2 cellular contexts compared by ENCODE assay signal in the genomic region with DNA sequence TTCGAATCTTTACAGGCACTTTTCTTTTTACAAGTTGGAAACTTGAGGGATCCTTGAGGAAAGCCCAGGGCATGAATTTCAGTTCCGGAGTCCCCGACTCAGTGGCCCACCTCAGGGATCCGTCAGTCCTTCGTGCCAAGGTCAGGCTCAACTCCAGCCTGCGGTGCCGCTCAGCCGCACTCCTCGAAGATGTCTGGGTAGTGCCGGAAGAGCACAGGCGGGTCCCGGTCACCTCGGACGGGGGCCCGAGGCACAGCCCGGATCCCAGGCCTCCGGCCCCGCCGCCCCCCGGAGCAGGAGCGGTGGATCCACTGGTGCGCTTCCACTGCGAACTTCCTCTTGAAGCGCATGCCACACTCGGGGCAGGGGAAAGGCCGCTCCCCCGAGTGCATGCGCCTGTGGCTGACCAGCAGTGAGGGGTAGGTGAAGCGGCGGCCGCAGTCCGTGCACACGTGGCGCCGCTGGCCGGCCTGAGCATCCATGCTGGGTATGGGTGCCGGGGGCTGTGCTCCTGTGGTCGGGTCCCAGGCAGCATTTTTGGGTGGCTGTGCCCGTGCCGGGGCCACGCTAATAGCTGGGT.
TF ChIP-seq lines count a peak whose summit lies in the region.

No MANE protein-coding gene starts in this region.

TF ChIP-seq in HEK293T, 16 proteins besides CTCF, POLR2A, EP300 and RAD21:
- TF ChIP-seq SP1 (IDR thresholded peaks at IDR 0.05) (no peak), NFRKB (IDR thresholded peaks at IDR 0.05) (no peak), ELF4 (IDR thresholded peaks at IDR 0.05) (no peak), HDGF (IDR thresholded peaks at IDR 0.05; ENCODE audit: borderline replicate concordance) (0 out of 2 replicates have a peak, but pooled peaks have one; percentile 33), L3MBTL2 (conservative IDR thresholded peaks at IDR 0.05) (no peak), ARNT (IDR thresholded peaks at IDR 0.05) (no peak), FOXK2 (IDR thresholded peaks at IDR 0.05) (no peak)
- TF ChIP-seq, protein P1, sequence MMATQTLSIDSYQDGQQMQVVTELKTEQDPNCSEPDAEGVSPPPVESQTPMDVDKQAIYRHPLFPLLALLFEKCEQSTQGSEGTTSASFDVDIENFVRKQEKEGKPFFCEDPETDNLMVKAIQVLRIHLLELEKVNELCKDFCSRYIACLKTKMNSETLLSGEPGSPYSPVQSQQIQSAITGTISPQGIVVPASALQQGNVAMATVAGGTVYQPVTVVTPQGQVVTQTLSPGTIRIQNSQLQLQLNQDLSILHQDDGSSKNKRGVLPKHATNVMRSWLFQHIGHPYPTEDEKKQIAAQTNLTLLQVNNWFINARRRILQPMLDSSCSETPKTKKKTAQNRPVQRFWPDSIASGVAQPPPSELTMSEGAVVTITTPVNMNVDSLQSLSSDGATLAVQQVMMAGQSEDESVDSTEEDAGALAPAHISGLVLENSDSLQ (IDR thresholded peaks at IDR 0.05) = no peak
TF ChIP-seq in HEK293T: peak in this region for 1.

TF ChIP-seq in H1, 55 proteins besides CTCF, POLR2A, EP300 and RAD21:
- TF ChIP-seq TEAD4 (IDR thresholded peaks at IDR 0.05; ENCODE audit: low read depth, low read length) = no peak
- TF ChIP-seq, protein P2, sequence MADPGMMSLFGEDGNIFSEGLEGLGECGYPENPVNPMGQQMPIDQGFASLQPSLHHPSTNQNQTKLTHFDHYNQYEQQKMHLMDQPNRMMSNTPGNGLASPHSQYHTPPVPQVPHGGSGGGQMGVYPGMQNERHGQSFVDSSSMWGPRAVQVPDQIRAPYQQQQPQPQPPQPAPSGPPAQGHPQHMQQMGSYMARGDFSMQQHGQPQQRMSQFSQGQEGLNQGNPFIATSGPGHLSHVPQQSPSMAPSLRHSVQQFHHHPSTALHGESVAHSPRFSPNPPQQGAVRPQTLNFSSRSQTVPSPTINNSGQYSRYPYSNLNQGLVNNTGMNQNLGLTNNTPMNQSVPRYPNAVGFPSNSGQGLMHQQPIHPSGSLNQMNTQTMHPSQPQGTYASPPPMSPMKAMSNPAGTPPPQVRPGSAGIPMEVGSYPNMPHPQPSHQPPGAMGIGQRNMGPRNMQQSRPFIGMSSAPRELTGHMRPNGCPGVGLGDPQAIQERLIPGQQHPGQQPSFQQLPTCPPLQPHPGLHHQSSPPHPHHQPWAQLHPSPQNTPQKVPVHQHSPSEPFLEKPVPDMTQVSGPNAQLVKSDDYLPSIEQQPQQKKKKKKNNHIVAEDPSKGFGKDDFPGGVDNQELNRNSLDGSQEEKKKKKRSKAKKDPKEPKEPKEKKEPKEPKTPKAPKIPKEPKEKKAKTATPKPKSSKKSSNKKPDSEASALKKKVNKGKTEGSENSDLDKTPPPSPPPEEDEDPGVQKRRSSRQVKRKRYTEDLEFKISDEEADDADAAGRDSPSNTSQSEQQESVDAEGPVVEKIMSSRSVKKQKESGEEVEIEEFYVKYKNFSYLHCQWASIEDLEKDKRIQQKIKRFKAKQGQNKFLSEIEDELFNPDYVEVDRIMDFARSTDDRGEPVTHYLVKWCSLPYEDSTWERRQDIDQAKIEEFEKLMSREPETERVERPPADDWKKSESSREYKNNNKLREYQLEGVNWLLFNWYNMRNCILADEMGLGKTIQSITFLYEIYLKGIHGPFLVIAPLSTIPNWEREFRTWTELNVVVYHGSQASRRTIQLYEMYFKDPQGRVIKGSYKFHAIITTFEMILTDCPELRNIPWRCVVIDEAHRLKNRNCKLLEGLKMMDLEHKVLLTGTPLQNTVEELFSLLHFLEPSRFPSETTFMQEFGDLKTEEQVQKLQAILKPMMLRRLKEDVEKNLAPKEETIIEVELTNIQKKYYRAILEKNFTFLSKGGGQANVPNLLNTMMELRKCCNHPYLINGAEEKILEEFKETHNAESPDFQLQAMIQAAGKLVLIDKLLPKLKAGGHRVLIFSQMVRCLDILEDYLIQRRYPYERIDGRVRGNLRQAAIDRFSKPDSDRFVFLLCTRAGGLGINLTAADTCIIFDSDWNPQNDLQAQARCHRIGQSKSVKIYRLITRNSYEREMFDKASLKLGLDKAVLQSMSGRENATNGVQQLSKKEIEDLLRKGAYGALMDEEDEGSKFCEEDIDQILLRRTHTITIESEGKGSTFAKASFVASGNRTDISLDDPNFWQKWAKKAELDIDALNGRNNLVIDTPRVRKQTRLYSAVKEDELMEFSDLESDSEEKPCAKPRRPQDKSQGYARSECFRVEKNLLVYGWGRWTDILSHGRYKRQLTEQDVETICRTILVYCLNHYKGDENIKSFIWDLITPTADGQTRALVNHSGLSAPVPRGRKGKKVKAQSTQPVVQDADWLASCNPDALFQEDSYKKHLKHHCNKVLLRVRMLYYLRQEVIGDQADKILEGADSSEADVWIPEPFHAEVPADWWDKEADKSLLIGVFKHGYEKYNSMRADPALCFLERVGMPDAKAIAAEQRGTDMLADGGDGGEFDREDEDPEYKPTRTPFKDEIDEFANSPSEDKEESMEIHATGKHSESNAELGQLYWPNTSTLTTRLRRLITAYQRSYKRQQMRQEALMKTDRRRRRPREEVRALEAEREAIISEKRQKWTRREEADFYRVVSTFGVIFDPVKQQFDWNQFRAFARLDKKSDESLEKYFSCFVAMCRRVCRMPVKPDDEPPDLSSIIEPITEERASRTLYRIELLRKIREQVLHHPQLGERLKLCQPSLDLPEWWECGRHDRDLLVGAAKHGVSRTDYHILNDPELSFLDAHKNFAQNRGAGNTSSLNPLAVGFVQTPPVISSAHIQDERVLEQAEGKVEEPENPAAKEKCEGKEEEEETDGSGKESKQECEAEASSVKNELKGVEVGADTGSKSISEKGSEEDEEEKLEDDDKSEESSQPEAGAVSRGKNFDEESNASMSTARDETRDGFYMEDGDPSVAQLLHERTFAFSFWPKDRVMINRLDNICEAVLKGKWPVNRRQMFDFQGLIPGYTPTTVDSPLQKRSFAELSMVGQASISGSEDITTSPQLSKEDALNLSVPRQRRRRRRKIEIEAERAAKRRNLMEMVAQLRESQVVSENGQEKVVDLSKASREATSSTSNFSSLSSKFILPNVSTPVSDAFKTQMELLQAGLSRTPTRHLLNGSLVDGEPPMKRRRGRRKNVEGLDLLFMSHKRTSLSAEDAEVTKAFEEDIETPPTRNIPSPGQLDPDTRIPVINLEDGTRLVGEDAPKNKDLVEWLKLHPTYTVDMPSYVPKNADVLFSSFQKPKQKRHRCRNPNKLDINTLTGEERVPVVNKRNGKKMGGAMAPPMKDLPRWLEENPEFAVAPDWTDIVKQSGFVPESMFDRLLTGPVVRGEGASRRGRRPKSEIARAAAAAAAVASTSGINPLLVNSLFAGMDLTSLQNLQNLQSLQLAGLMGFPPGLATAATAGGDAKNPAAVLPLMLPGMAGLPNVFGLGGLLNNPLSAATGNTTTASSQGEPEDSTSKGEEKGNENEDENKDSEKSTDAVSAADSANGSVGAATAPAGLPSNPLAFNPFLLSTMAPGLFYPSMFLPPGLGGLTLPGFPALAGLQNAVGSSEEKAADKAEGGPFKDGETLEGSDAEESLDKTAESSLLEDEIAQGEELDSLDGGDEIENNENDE (IDR thresholded peaks at IDR 0.05; ENCODE audit: insufficient replicate concordance, low read length) = no peak
- no peak for TF ChIP-seq GTF2F1 (IDR thresholded peaks at IDR 0.05; ENCODE audit: borderline replicate concordance, low read depth, low read length)
- TF ChIP-seq JUND (IDR thresholded peaks at IDR 0.05; ENCODE audit: low read length) = no peak
